9 cellular contexts compared by ENCODE assay signal in genomic region chr10:74011762-74012161, GRCh38. TPM values are rescaled to one million over a fixed set of nuclear protein-coding genes. Genes with fewer than 3 reads are reported as not detected.
DNase-seq lines count a peak whose midpoint lies in the region; ATAC-seq and TF ChIP-seq lines count a peak whose summit lies in the region.
"Had no signal": no experiment of that assay in that cellular context is flagged by ENCODE, and none has a peak within 500 bp of the region (broad histone marks: within the 10 kb centered on the region; RNA-seq: fewer than 3 reads in every experiment).

No MANE protein-coding gene starts in this region.

- H3K27me3 Mint-ChIP-seq in osteocyte (ENCODE audit: unreplicated experiment): no peaks in the 10 kb centered on the region

- no peaks in the 10 kb centered on the region for H3K9me3 Mint-ChIP-seq in osteocyte (ENCODE audit: unreplicated experiment)

- DNase-seq in DMS79 (lab: John Stamatoyannopoulos, UW): peak; percentile 13
- DNase-seq in NCI-H226: peak; percentile 77
- no peak for DNase-seq in osteocyte (ENCODE audit: extremely low spot score, unreplicated experiment)
- DNase-seq in NCI-H187 (lab: John Stamatoyannopoulos, UW): no peak
- no peak for DNase-seq in HT-29 (ENCODE audit: low spot score)
- no peak for DNase-seq in NCI-H345 treated with DMSO at 0.1 percent for 48 hours (lab: John Stamatoyannopoulos, UW; ENCODE audit: unreplicated experiment)
- DNase-seq in COLO668 (lab: John Stamatoyannopoulos, UW; ENCODE audit: unreplicated experiment): no peak
- DNase-seq: activated CD4-positive, CD25-positive, alpha-beta regulatory T cell treated with anti-CD3 and anti-CD28 coated beads, Interleukin-2, amount 50 U/mL, for 72 hours had no signal

- no peak for TF ChIP-seq CTCF in osteocyte (IDR thresholded peaks at IDR 0.05)

- H3K4me3 Mint-ChIP-seq in osteocyte (ENCODE audit: unreplicated experiment): peak overlapping the region; percentile 59

- peak; percentile 48 for ATAC-seq in esophagus mucosa

- peak overlapping the region; percentile 92 for H3K27ac Mint-ChIP-seq in osteocyte (ENCODE audit: unreplicated experiment)

- peaks cover 4% of the 10 kb centered on the region for H3K36me3 Mint-ChIP-seq in osteocyte (ENCODE audit: unreplicated experiment)

- peaks cover 88% of the 10 kb centered on the region for H3K4me1 Mint-ChIP-seq in osteocyte (ENCODE audit: unreplicated experiment)

RNA-seq across cellular contexts. Expression of gene VCL, which starts 13.8 kb away (rescaled TPM):
- 70.2 TPM for total RNA-seq in esophagus mucosa
- total RNA-seq in osteocyte: 338 and 340 TPM in 2 replicates
- total RNA-seq in HT-29 (2014; rRNA removed; shearing (Covaris generic)): 31.6 and 41.9 TPM in 2 replicates

Comparison
In these comparisons a context has a peak if more than half of its experiments do, and no peak if none do; other contexts are left out.
1. DNase-seq: peak in DMS79 (single experiment) and NCI-H226 (single experiment); none in osteocyte (single experiment), NCI-H187 (0 of 2), HT-29 (single experiment), NCI-H345 treated with DMSO at 0.1 percent for 48 hours (single experiment) and COLO668 (single experiment).